ENCODE assay signal across 2 cellular contexts in the genomic region with DNA sequence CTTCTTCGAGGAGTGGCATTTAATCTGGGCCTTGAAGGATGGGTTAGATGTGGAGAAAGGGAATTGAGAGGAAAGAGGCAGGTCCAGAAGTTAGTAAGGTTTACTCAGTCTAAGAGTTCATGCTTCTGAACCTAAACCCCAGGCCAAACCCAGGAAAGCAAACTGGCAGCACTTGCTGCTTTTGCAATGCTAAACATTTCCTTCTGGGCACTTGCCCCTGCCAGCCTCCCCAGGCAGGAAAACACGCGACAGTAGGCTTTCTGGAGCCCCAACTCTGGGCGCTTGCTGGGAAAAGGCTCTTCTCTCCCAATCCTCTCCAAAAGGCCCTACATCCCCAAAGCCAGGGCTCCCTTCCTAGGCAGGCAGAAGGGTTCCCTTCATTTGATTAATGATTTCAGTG.
TF ChIP-seq lines count a peak whose summit lies in the region.

No MANE protein-coding gene starts in this region.

TF ChIP-seq in SK-N-SH, 30 proteins besides CTCF, POLR2A, EP300 and RAD21 (continued from another document):
- TF ChIP-seq, protein P1, sequence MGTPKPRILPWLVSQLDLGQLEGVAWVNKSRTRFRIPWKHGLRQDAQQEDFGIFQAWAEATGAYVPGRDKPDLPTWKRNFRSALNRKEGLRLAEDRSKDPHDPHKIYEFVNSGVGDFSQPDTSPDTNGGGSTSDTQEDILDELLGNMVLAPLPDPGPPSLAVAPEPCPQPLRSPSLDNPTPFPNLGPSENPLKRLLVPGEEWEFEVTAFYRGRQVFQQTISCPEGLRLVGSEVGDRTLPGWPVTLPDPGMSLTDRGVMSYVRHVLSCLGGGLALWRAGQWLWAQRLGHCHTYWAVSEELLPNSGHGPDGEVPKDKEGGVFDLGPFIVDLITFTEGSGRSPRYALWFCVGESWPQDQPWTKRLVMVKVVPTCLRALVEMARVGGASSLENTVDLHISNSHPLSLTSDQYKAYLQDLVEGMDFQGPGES (IDR thresholded peaks at IDR 0.05; ENCODE audit: low read depth, low read length): no peak
- TF ChIP-seq YY1 (IDR thresholded peaks at IDR 0.05; ENCODE audit: low read depth): no peak
- TF ChIP-seq, protein P2, sequence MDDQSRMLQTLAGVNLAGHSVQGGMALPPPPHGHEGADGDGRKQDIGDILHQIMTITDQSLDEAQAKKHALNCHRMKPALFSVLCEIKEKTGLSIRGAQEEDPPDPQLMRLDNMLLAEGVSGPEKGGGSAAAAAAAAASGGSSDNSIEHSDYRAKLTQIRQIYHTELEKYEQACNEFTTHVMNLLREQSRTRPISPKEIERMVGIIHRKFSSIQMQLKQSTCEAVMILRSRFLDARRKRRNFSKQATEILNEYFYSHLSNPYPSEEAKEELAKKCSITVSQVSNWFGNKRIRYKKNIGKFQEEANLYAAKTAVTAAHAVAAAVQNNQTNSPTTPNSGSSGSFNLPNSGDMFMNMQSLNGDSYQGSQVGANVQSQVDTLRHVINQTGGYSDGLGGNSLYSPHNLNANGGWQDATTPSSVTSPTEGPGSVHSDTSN (IDR thresholded peaks at IDR 0.05): no peak
- no peak for TF ChIP-seq MXI1 (IDR thresholded peaks at IDR 0.05; ENCODE audit: low read depth, low read length)
- no peak for TF ChIP-seq FOSL2 (IDR thresholded peaks at IDR 0.05; ENCODE audit: borderline replicate concordance, low read depth)
- no peak for TF ChIP-seq POLR2AphosphoS5 (IDR thresholded peaks at IDR 0.05; ENCODE audit: low read depth, low read length)
- no peak for TF ChIP-seq TCF12 (IDR thresholded peaks at IDR 0.05)
- TF ChIP-seq MEF2A (IDR thresholded peaks at IDR 0.05; ENCODE audit: borderline replicate concordance, low read depth): no peak
- no peak for TF ChIP-seq GATA2 (CRISPR knock-in tag; IDR thresholded peaks at IDR 0.05)

TF ChIP-seq in SK-N-SH treated with all-trans-retinoic acid at 6 μM for 48 hours, 23 proteins besides CTCF, POLR2A, EP300 and RAD21 (continued from another document):
- TF ChIP-seq, protein P3, sequence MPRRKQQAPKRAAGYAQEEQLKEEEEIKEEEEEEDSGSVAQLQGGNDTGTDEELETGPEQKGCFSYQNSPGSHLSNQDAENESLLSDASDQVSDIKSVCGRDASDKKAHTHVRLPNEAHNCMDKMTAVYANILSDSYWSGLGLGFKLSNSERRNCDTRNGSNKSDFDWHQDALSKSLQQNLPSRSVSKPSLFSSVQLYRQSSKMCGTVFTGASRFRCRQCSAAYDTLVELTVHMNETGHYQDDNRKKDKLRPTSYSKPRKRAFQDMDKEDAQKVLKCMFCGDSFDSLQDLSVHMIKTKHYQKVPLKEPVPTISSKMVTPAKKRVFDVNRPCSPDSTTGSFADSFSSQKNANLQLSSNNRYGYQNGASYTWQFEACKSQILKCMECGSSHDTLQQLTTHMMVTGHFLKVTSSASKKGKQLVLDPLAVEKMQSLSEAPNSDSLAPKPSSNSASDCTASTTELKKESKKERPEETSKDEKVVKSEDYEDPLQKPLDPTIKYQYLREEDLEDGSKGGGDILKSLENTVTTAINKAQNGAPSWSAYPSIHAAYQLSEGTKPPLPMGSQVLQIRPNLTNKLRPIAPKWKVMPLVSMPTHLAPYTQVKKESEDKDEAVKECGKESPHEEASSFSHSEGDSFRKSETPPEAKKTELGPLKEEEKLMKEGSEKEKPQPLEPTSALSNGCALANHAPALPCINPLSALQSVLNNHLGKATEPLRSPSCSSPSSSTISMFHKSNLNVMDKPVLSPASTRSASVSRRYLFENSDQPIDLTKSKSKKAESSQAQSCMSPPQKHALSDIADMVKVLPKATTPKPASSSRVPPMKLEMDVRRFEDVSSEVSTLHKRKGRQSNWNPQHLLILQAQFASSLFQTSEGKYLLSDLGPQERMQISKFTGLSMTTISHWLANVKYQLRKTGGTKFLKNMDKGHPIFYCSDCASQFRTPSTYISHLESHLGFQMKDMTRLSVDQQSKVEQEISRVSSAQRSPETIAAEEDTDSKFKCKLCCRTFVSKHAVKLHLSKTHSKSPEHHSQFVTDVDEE (CRISPR knock-in tag; IDR thresholded peaks at IDR 0.05): no peak
- TF ChIP-seq ESRRG (CRISPR knock-in tag; IDR thresholded peaks at IDR 0.05) (no peak), TOX (CRISPR knock-in tag; IDR thresholded peaks at IDR 0.05; ENCODE audit: borderline replicate concordance) (no peak), GLIS3 (CRISPR knock-in tag; IDR thresholded peaks at IDR 0.05) (no peak), OSR1 (CRISPR knock-in tag; IDR thresholded peaks at IDR 0.05) (no peak), TCF4 (CRISPR knock-in tag; IDR thresholded peaks at IDR 0.05; ENCODE audit: borderline replicate concordance) (no peak), ARNTL (CRISPR knock-in tag; IDR thresholded peaks at IDR 0.05; ENCODE audit: borderline replicate concordance, low read depth) (no peak), BACH2 (CRISPR knock-in tag; IDR thresholded peaks at IDR 0.05; ENCODE audit: borderline replicate concordance) (no peak), ZC3H10 (CRISPR knock-in tag; IDR thresholded peaks at IDR 0.05) (no peak), RARB (CRISPR knock-in tag; IDR thresholded peaks at IDR 0.05) (no peak), SNAI2 (CRISPR knock-in tag; IDR thresholded peaks at IDR 0.05) (no peak), ZFP30 (CRISPR knock-in tag; IDR thresholded peaks at IDR 0.05) (no peak), ZNF70 (CRISPR knock-in tag; IDR thresholded peaks at IDR 0.05) (no peak), ISL1 (CRISPR knock-in tag; IDR thresholded peaks at IDR 0.05) (no peak)
- TF ChIP-seq, protein P4, sequence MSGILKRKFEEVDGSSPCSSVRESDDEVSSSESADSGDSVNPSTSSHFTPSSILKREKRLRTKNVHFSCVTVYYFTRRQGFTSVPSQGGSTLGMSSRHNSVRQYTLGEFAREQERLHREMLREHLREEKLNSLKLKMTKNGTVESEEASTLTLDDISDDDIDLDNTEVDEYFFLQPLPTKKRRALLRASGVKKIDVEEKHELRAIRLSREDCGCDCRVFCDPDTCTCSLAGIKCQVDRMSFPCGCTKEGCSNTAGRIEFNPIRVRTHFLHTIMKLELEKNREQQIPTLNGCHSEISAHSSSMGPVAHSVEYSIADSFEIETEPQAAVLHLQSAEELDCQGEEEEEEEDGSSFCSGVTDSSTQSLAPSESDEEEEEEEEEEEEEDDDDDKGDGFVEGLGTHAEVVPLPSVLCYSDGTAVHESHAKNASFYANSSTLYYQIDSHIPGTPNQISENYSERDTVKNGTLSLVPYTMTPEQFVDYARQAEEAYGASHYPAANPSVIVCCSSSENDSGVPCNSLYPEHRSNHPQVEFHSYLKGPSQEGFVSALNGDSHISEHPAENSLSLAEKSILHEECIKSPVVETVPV (CRISPR knock-in tag; IDR thresholded peaks at IDR 0.05): no peak
- TF ChIP-seq, protein P5, sequence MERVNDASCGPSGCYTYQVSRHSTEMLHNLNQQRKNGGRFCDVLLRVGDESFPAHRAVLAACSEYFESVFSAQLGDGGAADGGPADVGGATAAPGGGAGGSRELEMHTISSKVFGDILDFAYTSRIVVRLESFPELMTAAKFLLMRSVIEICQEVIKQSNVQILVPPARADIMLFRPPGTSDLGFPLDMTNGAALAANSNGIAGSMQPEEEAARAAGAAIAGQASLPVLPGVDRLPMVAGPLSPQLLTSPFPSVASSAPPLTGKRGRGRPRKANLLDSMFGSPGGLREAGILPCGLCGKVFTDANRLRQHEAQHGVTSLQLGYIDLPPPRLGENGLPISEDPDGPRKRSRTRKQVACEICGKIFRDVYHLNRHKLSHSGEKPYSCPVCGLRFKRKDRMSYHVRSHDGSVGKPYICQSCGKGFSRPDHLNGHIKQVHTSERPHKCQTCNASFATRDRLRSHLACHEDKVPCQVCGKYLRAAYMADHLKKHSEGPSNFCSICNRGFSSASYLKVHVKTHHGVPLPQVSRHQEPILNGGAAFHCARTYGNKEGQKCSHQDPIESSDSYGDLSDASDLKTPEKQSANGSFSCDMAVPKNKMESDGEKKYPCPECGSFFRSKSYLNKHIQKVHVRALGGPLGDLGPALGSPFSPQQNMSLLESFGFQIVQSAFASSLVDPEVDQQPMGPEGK (CRISPR knock-in tag; IDR thresholded peaks at IDR 0.05; ENCODE audit: borderline replicate concordance): no peak
- TF ChIP-seq, protein P6, sequence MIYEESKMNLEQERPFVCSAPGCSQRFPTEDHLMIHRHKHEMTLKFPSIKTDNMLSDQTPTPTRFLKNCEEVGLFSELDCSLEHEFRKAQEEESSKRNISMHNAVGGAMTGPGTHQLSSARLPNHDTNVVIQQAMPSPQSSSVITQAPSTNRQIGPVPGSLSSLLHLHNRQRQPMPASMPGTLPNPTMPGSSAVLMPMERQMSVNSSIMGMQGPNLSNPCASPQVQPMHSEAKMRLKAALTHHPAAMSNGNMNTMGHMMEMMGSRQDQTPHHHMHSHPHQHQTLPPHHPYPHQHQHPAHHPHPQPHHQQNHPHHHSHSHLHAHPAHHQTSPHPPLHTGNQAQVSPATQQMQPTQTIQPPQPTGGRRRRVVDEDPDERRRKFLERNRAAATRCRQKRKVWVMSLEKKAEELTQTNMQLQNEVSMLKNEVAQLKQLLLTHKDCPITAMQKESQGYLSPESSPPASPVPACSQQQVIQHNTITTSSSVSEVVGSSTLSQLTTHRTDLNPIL (CRISPR knock-in tag; IDR thresholded peaks at IDR 0.05; ENCODE audit: low read depth): no peak
- TF ChIP-seq, protein P7, sequence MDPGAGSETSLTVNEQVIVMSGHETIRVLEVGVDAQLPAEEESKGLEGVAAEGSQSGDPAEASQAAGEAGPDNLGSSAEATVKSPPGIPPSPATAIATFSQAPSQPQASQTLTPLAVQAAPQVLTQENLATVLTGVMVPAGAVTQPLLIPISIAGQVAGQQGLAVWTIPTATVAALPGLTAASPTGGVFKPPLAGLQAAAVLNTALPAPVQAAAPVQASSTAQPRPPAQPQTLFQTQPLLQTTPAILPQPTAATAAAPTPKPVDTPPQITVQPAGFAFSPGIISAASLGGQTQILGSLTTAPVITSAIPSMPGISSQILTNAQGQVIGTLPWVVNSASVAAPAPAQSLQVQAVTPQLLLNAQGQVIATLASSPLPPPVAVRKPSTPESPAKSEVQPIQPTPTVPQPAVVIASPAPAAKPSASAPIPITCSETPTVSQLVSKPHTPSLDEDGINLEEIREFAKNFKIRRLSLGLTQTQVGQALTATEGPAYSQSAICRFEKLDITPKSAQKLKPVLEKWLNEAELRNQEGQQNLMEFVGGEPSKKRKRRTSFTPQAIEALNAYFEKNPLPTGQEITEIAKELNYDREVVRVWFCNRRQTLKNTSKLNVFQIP (CRISPR knock-in tag; IDR thresholded peaks at IDR 0.05; ENCODE audit: borderline replicate concordance, low read depth): no peak
